In the genomic region with DNA sequence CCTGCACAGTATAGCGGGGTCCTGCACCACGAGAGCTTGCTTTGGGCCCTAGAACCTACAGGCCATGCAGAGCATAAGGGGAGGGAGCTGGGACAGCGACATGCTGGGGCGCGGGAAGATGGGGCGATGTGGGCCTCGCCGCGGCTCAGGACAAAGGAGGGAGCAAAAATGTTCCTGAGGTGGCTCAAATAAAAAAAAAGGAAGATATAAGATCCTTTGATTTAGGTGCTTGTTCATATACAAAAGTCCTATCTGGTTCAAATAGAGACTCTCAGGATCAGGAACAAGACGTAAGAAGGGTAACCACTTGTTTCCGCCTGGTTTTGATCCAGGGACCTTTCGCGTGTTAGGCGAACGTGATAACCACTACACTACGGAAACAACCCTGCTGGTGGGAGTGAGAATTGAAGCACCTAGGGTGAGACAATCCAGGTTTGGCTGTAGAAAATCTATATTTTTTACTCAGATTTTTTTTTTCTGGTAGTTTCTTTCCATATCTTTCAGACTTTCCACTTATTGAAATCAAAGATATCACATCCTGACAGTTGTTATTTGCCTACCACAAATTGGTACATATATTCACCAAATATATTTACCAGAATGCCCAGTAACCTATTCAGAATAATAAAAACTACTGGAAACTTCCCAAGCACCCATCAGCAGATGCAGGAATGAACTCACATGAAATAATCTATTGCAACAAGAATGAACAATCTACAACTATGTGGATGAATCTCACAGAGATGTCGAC, we compare ENCODE assay signal across 9 cellular contexts.
DNase-seq lines count a peak whose midpoint lies in the region; ATAC-seq and TF ChIP-seq lines count a peak whose summit lies in the region.
"Had no signal": no experiment of that assay in that cellular context is flagged by ENCODE, and none has a peak within 500 bp of the region (broad histone marks: within the 10 kb centered on the region; RNA-seq: fewer than 3 reads in every experiment).

No MANE protein-coding gene starts in this region.

- TF ChIP-seq CTCF in HFFc6 (IDR thresholded peaks at IDR 0.05): peak; percentile 57
- peak; percentile 23 for TF ChIP-seq CTCF in colonic mucosa (IDR thresholded peaks at IDR 0.05)

- peaks cover 3% of the 10 kb centered on the region for H3K27me3 Mint-ChIP-seq in HFFc6 (ENCODE audit: insufficient read depth)

- no peak overlapping the region for H3K4me3 ChIP-seq in colonic mucosa
- H3K4me3 ChIP-seq in effector memory CD4-positive, alpha-beta T cell (ENCODE audit: insufficient read depth, low read depth, low read length, poor library complexity, severe bottlenecking): no peak overlapping the region
- H3K4me3 ChIP-seq: right lobe of liver had no signal

- peak overlapping the region; percentile 26; the same call in 1 of the 2 replicates for H3K4me3 Mint-ChIP-seq in HFFc6

- H3K27me3 ChIP-seq in colonic mucosa: no peaks in the 10 kb centered on the region
- H3K27me3 ChIP-seq in effector memory CD4-positive, alpha-beta T cell (replicated peaks; ENCODE audit: control insufficient read depth, insufficient read depth, low read length, poor library complexity, severe bottlenecking): peaks cover 21% of the 10 kb centered on the region
- H3K27me3 ChIP-seq: right lobe of liver had no signal

- H3K27ac Mint-ChIP-seq in HFFc6: no peak overlapping the region

- no peaks in the 10 kb centered on the region for H3K9me3 ChIP-seq in colonic mucosa
- no peaks in the 10 kb centered on the region for H3K9me3 ChIP-seq in effector memory CD4-positive, alpha-beta T cell (ENCODE audit: control insufficient read depth, low read length)
- H3K9me3 ChIP-seq: right lobe of liver had no signal

- ATAC-seq in GM21528 (IDR thresholded peaks at IDR 0.05; ENCODE audit: low FRiP score, unreplicated experiment): no peak

- no peaks in the 10 kb centered on the region for H3K36me3 Mint-ChIP-seq in HFFc6 (ENCODE audit: low read depth)

- H3K4me1 Mint-ChIP-seq in HFFc6 (ENCODE audit: low read depth): no peaks in the 10 kb centered on the region

- H3K4me1 ChIP-seq in colonic mucosa: no peaks in the 10 kb centered on the region
- no peaks in the 10 kb centered on the region for H3K4me1 ChIP-seq in effector memory CD4-positive, alpha-beta T cell (ENCODE audit: control insufficient read depth, insufficient read depth, low read length, poor library complexity, severe bottlenecking)
- H3K4me1 ChIP-seq: right lobe of liver had no signal

- H3K9ac ChIP-seq in colonic mucosa (ENCODE audit: low read depth in 2 of 2, low read length in 2 of 2): no peak overlapping the region

- no peak overlapping the region for H3K27ac ChIP-seq in colonic mucosa
- H3K27ac ChIP-seq in effector memory CD4-positive, alpha-beta T cell (ENCODE audit: insufficient read depth, low read length, poor library complexity, severe bottlenecking): no peak overlapping the region
- H3K27ac ChIP-seq: right lobe of liver had no signal

- intact Hi-C loops in colonic mucosa (cut with DNase I): no loop called here

- no peaks in the 10 kb centered on the region for H3K36me3 ChIP-seq in colonic mucosa
- no peaks in the 10 kb centered on the region for H3K36me3 ChIP-seq in effector memory CD4-positive, alpha-beta T cell (ENCODE audit: control insufficient read depth, insufficient read depth, low read length)
- H3K36me3 ChIP-seq: right lobe of liver had no signal

- peaks cover 9% of the 10 kb centered on the region for H3K9me3 Mint-ChIP-seq in HFFc6

- DNase-seq in DMS153 treated with DMSO at 0.1 percent for 48 hours (lab: John Stamatoyannopoulos, UW; ENCODE audit: unreplicated experiment): peak; percentile 22
- peak; percentile 63 for DNase-seq in HFFc6
- peak; percentile 73 for DNase-seq in RPMI7951 (ENCODE audit: low read depth)
- no peak for DNase-seq in colonic mucosa
- DNase-seq in renal cortical epithelial cell (ENCODE audit: low read depth): peak; percentile 60
- DNase-seq in GM19240 (ENCODE audit: insufficient read length, low spot score): no peak
- DNase-seq in effector memory CD4-positive, alpha-beta T cell: no peak
- DNase-seq: right lobe of liver had no signal

Comparison
In these comparisons a context has a peak if more than half of its experiments do, and no peak if none do; other contexts are left out.
1. DNase-seq: peak in DMS153 treated with DMSO at 0.1 percent for 48 hours (single experiment), HFFc6 (single experiment), RPMI7951 (single experiment) and renal cortical epithelial cell (single experiment); none in colonic mucosa (single experiment), GM19240 (single experiment) and effector memory CD4-positive, alpha-beta T cell (0 of 3).